ENCODE assay signal across 12 cellular contexts in the genomic region with DNA sequence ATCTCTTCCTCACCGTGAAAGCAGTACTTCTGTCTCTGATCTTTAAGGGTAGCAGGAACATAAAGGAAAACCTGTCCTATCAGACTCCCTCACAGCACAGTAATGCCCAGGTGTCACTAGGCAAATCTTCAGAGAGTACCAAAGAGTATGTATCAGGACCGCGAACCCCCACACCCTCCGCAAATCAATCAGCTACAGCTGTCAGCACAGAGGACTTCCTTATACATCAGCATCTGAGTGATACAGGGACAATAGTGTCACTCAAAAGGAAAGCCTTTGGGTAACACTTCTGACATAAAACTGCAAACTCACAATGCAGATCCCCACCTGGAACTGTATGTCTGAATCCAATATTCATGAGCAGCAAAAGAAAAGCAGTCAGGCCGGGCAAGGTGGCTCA. TPM values are rescaled to one million over a fixed set of nuclear protein-coding genes. Genes with fewer than 3 reads are reported as not detected.
DNase-seq lines count a peak whose midpoint lies in the region; ATAC-seq, FAIRE-seq and TF ChIP-seq lines count a peak whose summit lies in the region.
"Had no signal": no experiment of that assay in that cellular context is flagged by ENCODE, and none has a peak within 500 bp of the region (broad histone marks: within the 10 kb centered on the region; RNA-seq: fewer than 3 reads in every experiment).

No MANE protein-coding gene starts in this region.

- peak; percentile 5 for FAIRE-seq in urothelium cell line (lab: Jason Lieb, UNC)

- no peaks in the 10 kb centered on the region for H3K27me3 Mint-ChIP-seq in mesothelial cell of epicardium (ENCODE audit: low read depth)

- no peaks in the 10 kb centered on the region for H3K9me3 Mint-ChIP-seq in mesothelial cell of epicardium
- H3K9me3 Mint-ChIP-seq: CD14-positive monocyte had no signal

- H3K27ac Mint-ChIP-seq in mesothelial cell of epicardium: no peak overlapping the region

- ATAC-seq in sciatic nerve: no peak
- ATAC-seq in HG03039 (IDR thresholded peaks at IDR 0.05; ENCODE audit: unreplicated experiment): no peak
- ATAC-seq: lower lobe of right lung had no signal

- DNase-seq in stimulated activated CD4-positive, alpha-beta T cell treated with anti-CD3 and anti-CD28 coated beads, Interleukin-1b, Interleukin-23, amount 100 ng/mL, for 48 hours: peak; percentile 40
- DNase-seq in stimulated activated CD4-positive, alpha-beta T cell treated with anti-CD3 and anti-CD28 coated beads, Interleukin-12 subunit alpha, Interleukin-12 subunit beta, amount 100 ng/mL, for 4 hours: no peak
- DNase-seq in mesothelial cell of epicardium (ENCODE audit: low spot score in 2 of 2, unreplicated experiment in 2 of 2) (no peak), urothelium cell line (ENCODE audit: low spot score) (no peak), sciatic nerve (ENCODE audit: low spot score) (no peak), activated gamma-delta T cell treated with Interleukin-2 at 50 U/mL for 16 hours (no peak)
- DNase-seq: brain microvascular endothelial cell; lower lobe of right lung; stimulated activated CD4-positive, alpha-beta T cell treated with anti-CD3 and anti-CD28 coated beads, Interleukin-4, amount 100 ng/mL, for 4 hours had no signal

- peak overlapping the region; percentile 24 for H3K4me3 Mint-ChIP-seq in mesothelial cell of epicardium
- H3K4me3 Mint-ChIP-seq: CD14-positive monocyte had no signal

- intact Hi-C loops in sciatic nerve (cut with DNase I): no loop called here

- TF ChIP-seq CTCF in VCaP (conservative IDR thresholded peaks at IDR 0.05) (no peak), mesothelial cell of epicardium (IDR thresholded peaks at IDR 0.05; ENCODE audit: unreplicated experiment) (no peak)

- peak overlapping the region; percentile 98; the same call in 1 of the 2 replicates for H3K27ac ChIP-seq in VCaP
- H3K27ac ChIP-seq: brain microvascular endothelial cell, lower lobe of right lung had no signal

- peaks cover 3% of the 10 kb centered on the region for H3K36me3 Mint-ChIP-seq in mesothelial cell of epicardium

- peaks cover 40% of the 10 kb centered on the region for H3K4me1 Mint-ChIP-seq in mesothelial cell of epicardium

RNA-seq across cellular contexts. Expression of a gene that starts 2.6 kb away (rescaled TPM):
- 45.5 to 48.5 TPM (median 47.7 TPM) in 3 replicates for total RNA-seq in mesothelial cell of epicardium
- total RNA-seq in sciatic nerve: 38.8 TPM

RNA-seq across cellular contexts. Expression of a gene that starts 33.3 kb away (rescaled TPM):
- total RNA-seq in mesothelial cell of epicardium (19.7 to 22.6 TPM (median 20.4 TPM) in 3 replicates), sciatic nerve (17.8 TPM)
